24 cellular contexts compared by ENCODE assay signal in the genomic region with DNA sequence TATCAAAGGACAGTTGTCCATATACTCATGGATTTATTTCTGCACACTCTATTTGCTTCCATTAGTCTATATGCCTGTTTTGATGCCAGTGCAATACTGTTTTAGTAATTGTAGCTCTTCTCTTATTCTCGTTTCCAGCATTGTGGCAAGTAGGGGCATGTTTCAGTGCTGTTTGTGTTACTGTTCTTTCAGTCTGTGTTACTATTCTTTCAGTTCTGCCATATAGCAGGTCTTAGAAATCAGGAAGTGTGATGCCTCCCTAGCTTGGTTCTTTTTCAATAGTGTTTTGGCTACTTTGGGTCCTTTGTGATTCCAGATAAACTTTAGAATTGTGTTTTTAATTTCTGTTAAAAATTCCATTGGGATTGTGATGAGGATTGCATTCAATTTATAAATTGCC.
DNase-seq lines count a peak whose midpoint lies in the region; ATAC-seq, FAIRE-seq and TF ChIP-seq lines count a peak whose summit lies in the region.
"Had no signal": no experiment of that assay in that cellular context is flagged by ENCODE, and none has a peak within 500 bp of the region (broad histone marks: within the 10 kb centered on the region; RNA-seq: fewer than 3 reads in every experiment).

No MANE protein-coding gene starts in this region.

- H3K9me3 ChIP-seq in A549, result no peaks in the 10 kb centered on the region
- no peaks in the 10 kb centered on the region for H3K9me3 ChIP-seq in H1 (ENCODE audit: insufficient read depth in 2 of 2, low read depth in 1 of 2, low read length in 1 of 2)
- H3K9me3 ChIP-seq: Caco-2 had no signal

- DNase-seq in A549 (ENCODE audit: low read depth in 1 of 2, low spot score in 1 of 2) (no peak), GM12891 (ENCODE audit: insufficient read length, low spot score) (no peak), WTC11 (ENCODE audit: low spot score) (no peak), H1 (ENCODE audit: low read depth in 1 of 2, low spot score in 2 of 2) (no peak), NCI-H2227 treated with DMSO at 0.1 percent for 48 hours (lab: John Stamatoyannopoulos, UW) (no peak), epidermal melanocyte (ENCODE audit: insufficient read length, low spot score) (no peak)
- DNase-seq in stimulated activated effector memory CD8-positive, alpha-beta T cell treated with anti-CD3 and anti-CD28 coated beads, Interleukin-12 subunit alpha, Interleukin-12 subunit beta, amount 100 ng/mL, for 72 hours (ENCODE audit: low spot score in 2 of 2), result no peak
- DNase-seq: 8988T; AML-193; Caco-2; Calu3; CD4-positive, alpha-beta T cell; CD8-positive, alpha-beta T cell; DMS79 treated with DMSO at 0.1 percent for 48 hours; GF-D8 had no signal

- peaks cover 9% of the 10 kb centered on the region for H3K4me1 Mint-ChIP-seq in WTC11
- no peaks in the 10 kb centered on the region for H3K4me1 Mint-ChIP-seq in stimulated activated effector memory CD8-positive, alpha-beta T cell treated with anti-CD3 and anti-CD28 coated beads, Interleukin-12 subunit alpha, Interleukin-12 subunit beta, amount 100 ng/mL, for 72 hours
- H3K4me1 Mint-ChIP-seq: B cell had no signal

- no peaks in the 10 kb centered on the region for H3K27me3 Mint-ChIP-seq in WTC11 (ENCODE audit: low read depth)
- H3K27me3 Mint-ChIP-seq: B cell; CD4-positive, alpha-beta T cell had no signal

- no peak overlapping the region for H3K4me3 Mint-ChIP-seq in WTC11
- no peak overlapping the region for H3K4me3 Mint-ChIP-seq in stimulated activated effector memory CD8-positive, alpha-beta T cell treated with anti-CD3 and anti-CD28 coated beads, Interleukin-12 subunit alpha, Interleukin-12 subunit beta, amount 100 ng/mL, for 72 hours
- H3K4me3 Mint-ChIP-seq: B cell; CD4-positive, alpha-beta T cell; CD8-positive, alpha-beta T cell had no signal

- peak overlapping the region; percentile 78 for H3K4ac ChIP-seq in H1 (replicated peaks; ENCODE audit: insufficient read length, low read depth, low read length)

- H3K14ac ChIP-seq in H1 (ENCODE audit: insufficient read length), result no peak overlapping the region

- TF ChIP-seq POLR2A in A549 (IDR thresholded peaks at IDR 0.05; ENCODE audit: low read length) (no peak), GM12891 (IDR thresholded peaks at IDR 0.05; ENCODE audit: low read depth, low read length) (no peak), H1 (IDR thresholded peaks at IDR 0.05; ENCODE audit: control extremely low read depth in 1 of 2, low read depth in 2 of 2, low read length in 2 of 2) (no peak)

- no peak overlapping the region for H4K91ac ChIP-seq in H1 (replicated peaks; ENCODE audit: insufficient read length, low read length)

- H3K27ac ChIP-seq in A549, result no peak overlapping the region
- H3K27ac ChIP-seq in H1 (ENCODE audit: low read depth, low read length), result no peak overlapping the region
- H3K27ac ChIP-seq: BLaER1 treated with 17β-estradiol and CSF1 and Interleukin-3, amounts not matched to agents 10 nM and 100 nM; C4-2B had no signal

- H3K79me2 ChIP-seq in H1 (ENCODE audit: control insufficient read depth in 1 of 2, insufficient read depth in 2 of 2, low read length in 2 of 2), result no peaks in the 10 kb centered on the region

- no peak overlapping the region for H2BK120ac ChIP-seq in H1 (replicated peaks; ENCODE audit: low read depth, low read length)

- H3K4me3 ChIP-seq in A549, result no peak overlapping the region
- no peak overlapping the region for H3K4me3 ChIP-seq in H1 (ENCODE audit: extremely low read depth in 1 of 4, insufficient read depth in 2 of 4, low read depth in 3 of 4, low read length in 4 of 4)
- H3K4me3 ChIP-seq: BLaER1 treated with 17β-estradiol and CSF1 and Interleukin-3, amounts not matched to agents 10 nM and 100 nM had no signal

- H3K9ac ChIP-seq in H1 (replicated peaks in 1 of 4; ENCODE audit: extremely low read depth in 1 of 4, low read depth in 3 of 4, low read length in 3 of 4), result no peak overlapping the region
- H3K9ac ChIP-seq: BLaER1 treated with 17β-estradiol and CSF1 and Interleukin-3, amounts not matched to agents 10 nM and 100 nM had no signal

- no peak for TF ChIP-seq CTCF in A549 (IDR thresholded peaks at IDR 0.05)
- no peak for TF ChIP-seq CTCF in WTC11 (IDR thresholded peaks at IDR 0.05)
- no peak for TF ChIP-seq CTCF in H1 (IDR thresholded peaks at IDR 0.05; ENCODE audit: control extremely low read depth in 1 of 3, insufficient read depth in 1 of 3, low read depth in 1 of 3, low read length in 3 of 3)

- no peaks in the 10 kb centered on the region for H3K79me1 ChIP-seq in H1 (ENCODE audit: low read depth, low read length)

- peak overlapping the region; percentile 48; the same call in 1 of the 2 replicates for H3K27ac Mint-ChIP-seq in WTC11
- H3K27ac Mint-ChIP-seq in stimulated activated effector memory CD8-positive, alpha-beta T cell treated with anti-CD3 and anti-CD28 coated beads, Interleukin-12 subunit alpha, Interleukin-12 subunit beta, amount 100 ng/mL, for 72 hours, result no peak overlapping the region
- H3K27ac Mint-ChIP-seq: B cell; CD4-positive, alpha-beta T cell; CD8-positive, alpha-beta T cell had no signal

- peaks cover 5% of the 10 kb centered on the region; the same call in 1 of the 2 replicates for H3K9me3 Mint-ChIP-seq in WTC11
- peaks cover 23% of the 10 kb centered on the region for H3K9me3 Mint-ChIP-seq in stimulated activated effector memory CD8-positive, alpha-beta T cell treated with anti-CD3 and anti-CD28 coated beads, Interleukin-12 subunit alpha, Interleukin-12 subunit beta, amount 100 ng/mL, for 72 hours

- H2AFZ ChIP-seq in H1 (ENCODE audit: low read length), result no peak overlapping the region

- WGBS in A549 (ENCODE audit: missing lambda C conversion rate), result 0% methylated on average over 1 of the region's 1 CpG
- 94% methylated on average over 1 of the region's 1 CpG; no CpG with 5 or more reads in 1 of the 2 experiments for WGBS in H1 (ENCODE audit: extremely low coverage in 1 of 2, insufficient coverage in 1 of 2, insufficient read length in 1 of 2, insufficient replicate concordance in 2 of 2, low coverage in 1 of 2, low lambda C conversion rate in 2 of 2, missing lambda C conversion rate in 1 of 2), 2 experiments

- TF ChIP-seq RAD21 in A549 (conservative IDR thresholded peaks at IDR 0.05 in 1 of 2, IDR thresholded peaks at IDR 0.05 in 1 of 2), result no peak
- no peak for TF ChIP-seq RAD21 in H1 (IDR thresholded peaks at IDR 0.05 in 1 of 2, conservative IDR thresholded peaks at IDR 0.05 in 1 of 2; ENCODE audit: low read depth in 2 of 2, low read length in 2 of 2)

- no peak overlapping the region for H4K8ac ChIP-seq in H1 (ENCODE audit: extremely low read depth, insufficient read depth, low read length)

- TF ChIP-seq EP300 in A549 (IDR thresholded peaks at IDR 0.05) (no peak), H1 (IDR thresholded peaks at IDR 0.05; ENCODE audit: borderline replicate concordance in 1 of 2, low read depth in 2 of 2, low read length in 2 of 2) (no peak)

- no peaks in the 10 kb centered on the region for H3K27me3 ChIP-seq in H1 (replicated peaks in 1 of 4; ENCODE audit: control insufficient read depth in 3 of 4, extremely low read depth in 1 of 4, insufficient read depth in 3 of 4, low read length in 3 of 4)
- H3K27me3 ChIP-seq: BLaER1 treated with 17β-estradiol and CSF1 and Interleukin-3, amounts not matched to agents 10 nM and 100 nM had no signal

- no peaks in the 10 kb centered on the region for H3K36me3 ChIP-seq in H1 (ENCODE audit: control insufficient read depth in 2 of 4, insufficient read depth in 4 of 4, low read length in 3 of 4)
- H3K36me3 ChIP-seq: BLaER1 treated with 17β-estradiol and CSF1 and Interleukin-3, amounts not matched to agents 10 nM and 100 nM had no signal

- H4K5ac ChIP-seq in H1 (ENCODE audit: insufficient read length, low read depth, low read length), result no peak overlapping the region

- no peak overlapping the region for H2AK5ac ChIP-seq in H1 (ENCODE audit: low read depth, low read length)

- POLR2A ChIA-PET in A549 (lab: Yijun Ruan, JAX), result no interaction called here
- POLR2A ChIA-PET in WTC11 (lab: Charles Lee), result no interaction called here
- POLR2A ChIA-PET in H1 (lab: Charles Lee; ENCODE audit: partially characterized antibody), result no interaction called here

- no peak overlapping the region for H3K56ac ChIP-seq in H1 (replicated peaks; ENCODE audit: insufficient read length, low read depth, low read length)

- H2BK15ac ChIP-seq in H1 (ENCODE audit: low read length), result no peak overlapping the region

- H3K36me3 Mint-ChIP-seq in WTC11, result no peaks in the 10 kb centered on the region
- H3K36me3 Mint-ChIP-seq in stimulated activated effector memory CD8-positive, alpha-beta T cell treated with anti-CD3 and anti-CD28 coated beads, Interleukin-12 subunit alpha, Interleukin-12 subunit beta, amount 100 ng/mL, for 72 hours, result no peaks in the 10 kb centered on the region
- H3K36me3 Mint-ChIP-seq: CD8-positive, alpha-beta T cell had no signal

- H3K18ac ChIP-seq in H1 (ENCODE audit: extremely low read depth, low read length), result no peak overlapping the region

- FAIRE-seq in A549 (lab: Jason Lieb, UNC) (peak; percentile 7), GM12891 (lab: Jason Lieb, UNC) (no peak), H1 (lab: Jason Lieb, UNC) (no peak)
- FAIRE-seq: A204.1, D721Med, G401.6, GM12892, GM18507 had no signal

- H4K20me1 ChIP-seq in H1 (replicated peaks in 1 of 2; ENCODE audit: control insufficient read depth in 1 of 2, insufficient read depth in 2 of 2, low read length in 2 of 2), result no peaks in the 10 kb centered on the region
- H4K20me1 ChIP-seq: BLaER1 treated with 17β-estradiol and CSF1 and Interleukin-3, amounts not matched to agents 10 nM and 100 nM had no signal

- H3K23me2 ChIP-seq in H1 (ENCODE audit: low read depth, low read length), result no peaks in the 10 kb centered on the region

- ATAC-seq in A549, result no peak
- no peak for ATAC-seq in WTC11
- no peak for ATAC-seq in HG03378 (IDR thresholded peaks at IDR 0.05; ENCODE audit: unreplicated experiment)
- no peak for ATAC-seq in stimulated activated effector memory CD8-positive, alpha-beta T cell treated with anti-CD3 and anti-CD28 coated beads, Interleukin-12 subunit alpha, Interleukin-12 subunit beta, amount 100 ng/mL, for 72 hours
- ATAC-seq: CD8-positive, alpha-beta T cell had no signal

- no peak overlapping the region for H3K4me2 ChIP-seq in A549
- H3K4me2 ChIP-seq in H1 (ENCODE audit: insufficient read depth in 1 of 2, low read depth in 2 of 2, low read length in 2 of 2), result no peak overlapping the region

- no peak overlapping the region for H2BK5ac ChIP-seq in H1 (ENCODE audit: low read depth, low read length)

- H2BK12ac ChIP-seq in H1 (ENCODE audit: low read depth, low read length), result no peak overlapping the region

- CTCF ChIA-PET in A549 (lab: Yijun Ruan, JAX) (no interaction called here), WTC11 (lab: Charles Lee) (no interaction called here), H1 (lab: Charles Lee; ENCODE audit: partially characterized antibody) (no interaction called here)

- H3K4me1 ChIP-seq in A549 (no peaks in the 10 kb centered on the region), H1 (replicated peaks in 1 of 4; ENCODE audit: control insufficient read depth in 3 of 4, insufficient read depth in 4 of 4, low read length in 3 of 4) (no peaks in the 10 kb centered on the region)
- H3K4me1 ChIP-seq: Caco-2 had no signal

- H3K23ac ChIP-seq in H1 (ENCODE audit: insufficient read length), result no peak overlapping the region

- no peak overlapping the region for H2BK20ac ChIP-seq in H1 (ENCODE audit: low read length)

TF ChIP-seq in WTC11, 78 proteins besides CTCF, POLR2A, EP300 and RAD21 (continues in another document):
- no peak for TF ChIP-seq FOXK1 (CRISPR knock-in tag; IDR thresholded peaks at IDR 0.05)

TF ChIP-seq in H1, 55 proteins besides CTCF, POLR2A, EP300 and RAD21 (continues in another document):
- TF ChIP-seq BACH1 (IDR thresholded peaks at IDR 0.05; ENCODE audit: low read length), result no peak
